ENCODE assay signal across 21 cellular contexts in the genomic region with DNA sequence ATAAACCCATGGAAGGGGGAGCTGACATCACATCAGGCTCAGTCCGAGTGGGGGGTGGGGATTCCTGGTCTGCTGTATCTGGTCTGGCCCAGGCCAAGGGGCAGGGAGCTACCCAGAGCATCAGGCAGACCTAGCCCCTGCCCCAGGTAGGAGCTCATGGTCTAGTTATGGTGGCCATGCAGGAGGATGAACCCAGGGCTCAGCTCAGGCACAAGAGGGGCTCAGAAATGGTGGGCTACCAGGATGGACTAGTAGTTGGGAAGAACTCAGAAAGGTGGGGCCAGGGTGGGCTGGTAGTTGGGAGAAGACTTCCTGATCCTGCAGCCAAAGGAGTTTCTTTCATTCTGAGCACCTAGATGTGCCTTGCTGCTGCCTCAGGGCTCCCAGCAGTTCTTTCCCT. TPM values are rescaled to one million over a fixed set of nuclear protein-coding genes. Genes with fewer than 3 reads are reported as not detected.
"Had no signal": no experiment of that assay in that cellular context is flagged by ENCODE, and none has a peak within 500 bp of the region (broad histone marks: within the 10 kb centered on the region; RNA-seq: fewer than 3 reads in every experiment).

No MANE protein-coding gene starts in this region.

- DNase-seq: activated CD4-positive, alpha-beta T cell treated with anti-CD3 and anti-CD28 coated beads for 4 hours; activated CD8-positive, alpha-beta T cell treated with anti-CD3 and anti-CD28 coated beads for 36 hours; activated naive CD4-positive, alpha-beta T cell treated with anti-CD3 and anti-CD28 coated beads, Interleukin-2, amount 50 U/mL, for 16 hours; activated naive CD8-positive, alpha-beta T cell treated with anti-CD3 and anti-CD28 coated beads, Interleukin-2, amount 10 ng/mL, durations not matched to agents 7 days and 5 days; adrenal gland; anterior cingulate cortex; caudate nucleus; Karpas-422; NCI-H1105 treated with DMSO at 0.1 percent for 48 hours; NCI-H1436 treated with DMSO at 0.1 percent for 48 hours; NCI-H187; NCI-H2081 treated with DMSO at 0.1 percent for 48 hours; NCI-H446; NCI-H524; SHP77; SW 1271 had no signal

- H3K36me3 Mint-ChIP-seq: activated naive CD8-positive, alpha-beta T cell treated with anti-CD3 and anti-CD28 coated beads, Interleukin-2, amount 10 ng/mL, durations not matched to agents 7 days and 5 days had no signal

- H3K4me3 ChIP-seq: adrenal gland, K562, SJSA1 had no signal

- H3K27me3 ChIP-seq: adrenal gland, SJSA1 had no signal

- H3K9me3 ChIP-seq: adrenal gland, SJSA1 had no signal

- H3K4me1 ChIP-seq: adrenal gland, SJSA1 had no signal

- H3K4me1 Mint-ChIP-seq: activated naive CD8-positive, alpha-beta T cell treated with anti-CD3 and anti-CD28 coated beads, Interleukin-2, amount 10 ng/mL, durations not matched to agents 7 days and 5 days; activated T-helper 17 cell treated with anti-CD3 and anti-CD28 coated beads, Interleukin-2, amount 50 U/mL, for 72 hours had no signal

- H3K27ac Mint-ChIP-seq: activated CD8-positive, alpha-beta T cell treated with anti-CD3 and anti-CD28 coated beads for 36 hours; activated naive CD8-positive, alpha-beta T cell treated with anti-CD3 and anti-CD28 coated beads, Interleukin-2, amount 10 ng/mL, durations not matched to agents 7 days and 5 days; activated T-helper 17 cell treated with anti-CD3 and anti-CD28 coated beads, Interleukin-2, amount 50 U/mL, for 72 hours; T-helper 2 cell treated with Interferon-gamma antibody and Interleukin-4, amounts not matched to agents 5 μg/mL and 100 μg/mL, for 36 hours had no signal

- H3K4me3 Mint-ChIP-seq: activated CD8-positive, alpha-beta T cell treated with anti-CD3 and anti-CD28 coated beads for 36 hours; activated naive CD8-positive, alpha-beta T cell treated with anti-CD3 and anti-CD28 coated beads, Interleukin-2, amount 10 ng/mL, durations not matched to agents 7 days and 5 days; activated T-helper 17 cell treated with anti-CD3 and anti-CD28 coated beads, Interleukin-2, amount 50 U/mL, for 72 hours; T-helper 2 cell treated with Interferon-gamma antibody and Interleukin-4, amounts not matched to agents 5 μg/mL and 100 μg/mL, for 36 hours had no signal

- H3K27ac ChIP-seq: adrenal gland, SJSA1 had no signal

- H3K9me3 Mint-ChIP-seq: activated CD8-positive, alpha-beta T cell treated with anti-CD3 and anti-CD28 coated beads for 36 hours; activated T-helper 17 cell treated with anti-CD3 and anti-CD28 coated beads, Interleukin-2, amount 50 U/mL, for 72 hours; T-helper 2 cell treated with Interferon-gamma antibody and Interleukin-4, amounts not matched to agents 5 μg/mL and 100 μg/mL, for 36 hours had no signal

- H3K36me3 ChIP-seq: adrenal gland, SJSA1 had no signal

RNA-seq across cellular contexts. Expression of a gene that starts 14.3 kb away (rescaled TPM):
- total RNA-seq: activated CD8-positive, alpha-beta T cell treated with anti-CD3 and anti-CD28 coated beads for 36 hours; activated naive CD8-positive, alpha-beta T cell treated with anti-CD3 and anti-CD28 coated beads, Interleukin-2, amount 10 ng/mL, durations not matched to agents 7 days and 5 days; activated T-helper 17 cell treated with anti-CD3 and anti-CD28 coated beads, Interleukin-2, amount 50 U/mL, for 72 hours; adrenal gland; K562; SJSA1; T-helper 1 cell treated with Interleukin-12 subunit alpha and Interleukin-12 subunit beta and Interleukin-4 antibody, amounts not matched to agents 30 ng/mL and 1 ng/mL, for 36 hours had no signal
- polyA plus RNA-seq: K562 had no signal
